8 cellular contexts compared by ENCODE assay signal in genomic region chr3:194204036-194204792, GRCh38.
DNase-seq lines count a peak whose midpoint lies in the region; ATAC-seq, FAIRE-seq and TF ChIP-seq lines count a peak whose summit lies in the region.

No MANE protein-coding gene starts in this region.

- TF ChIP-seq CTCF in keratinocyte (optimal IDR thresholded peaks at IDR 0.05 in 1 of 3, IDR thresholded peaks at IDR 0.05 in 1 of 3, conservative IDR thresholded peaks at IDR 0.05 in 1 of 3; ENCODE audit: extremely low read depth in 1 of 3, insufficient read depth in 2 of 3, low read length in 3 of 3) (no peak), testis (IDR thresholded peaks at IDR 0.05) (no peak)

- peaks cover 6% of the 10 kb centered on the region for H3K27me3 ChIP-seq in keratinocyte (ENCODE audit: control insufficient read depth, extremely low read depth, insufficient read depth, low read length)
- no peaks in the 10 kb centered on the region for H3K27me3 ChIP-seq in testis

- H3K4me3 ChIP-seq in keratinocyte (ENCODE audit: control insufficient read depth in 2 of 3, extremely low read depth in 1 of 3, insufficient read depth in 2 of 3, low read depth in 1 of 3, low read length in 3 of 3), result peak overlapping the region in 2 of 3 experiments; percentile 34 to 40
- peak overlapping the region; percentile 50 to 51 for H3K4me3 ChIP-seq in testis

- peak overlapping the region; percentile 39 for H3K27ac Mint-ChIP-seq in activated T-helper 17 cell treated with anti-CD3 and anti-CD28 coated beads, Interleukin-2, amount 50 U/mL, for 72 hours

- H3K9ac ChIP-seq in ES-I3 (ENCODE audit: low read depth, low read length), result peak overlapping the region; percentile 45
- peak overlapping the region; percentile 1 for H3K9ac ChIP-seq in keratinocyte (ENCODE audit: control insufficient read depth, extremely low read depth, insufficient read depth, low read length)

- intact Hi-C loops in testis (cut with DNase I; ENCODE audit: low total_unique reads), result loop anchor here (5.0 kb wide), 1 partner anchor 493 kb away; no protein-coding TSS in a partner anchor

- peak overlapping the region; percentile 60 for H3K4me2 ChIP-seq in keratinocyte (ENCODE audit: control insufficient read depth, extremely low read depth, insufficient read depth, low read depth, low read length)

- H3K27me3 Mint-ChIP-seq in activated T-helper 17 cell treated with anti-CD3 and anti-CD28 coated beads, Interleukin-2, amount 50 U/mL, for 72 hours, result peaks cover 41% of the 10 kb centered on the region

- no peak for DNase-seq in keratinocyte (ENCODE audit: low read depth, low spot score)
- peak; percentile 27 for DNase-seq in testis
- no peak for DNase-seq in caudate nucleus (lab: John Stamatoyannopoulos, UW)
- DNase-seq in stimulated activated naive CD4-positive, alpha-beta T cell treated with Interleukin-2 at 50 U/mL for 16 hours (lab: John Stamatoyannopoulos, UW), result no peak

- no peaks in the 10 kb centered on the region for H3K9me3 Mint-ChIP-seq in activated T-helper 17 cell treated with anti-CD3 and anti-CD28 coated beads, Interleukin-2, amount 50 U/mL, for 72 hours

- H3K9me3 ChIP-seq in ES-I3 (ENCODE audit: control insufficient read depth, insufficient read depth, low read length), result no peaks in the 10 kb centered on the region
- H3K9me3 ChIP-seq in keratinocyte (ENCODE audit: control insufficient read depth, low read depth, low read length), result no peaks in the 10 kb centered on the region
- no peaks in the 10 kb centered on the region for H3K9me3 ChIP-seq in testis

- no peak for TF ChIP-seq POLR2A in testis (IDR thresholded peaks at IDR 0.05)

- no peak for FAIRE-seq in keratinocyte (lab: Jason Lieb, UNC)

- H3K4me1 ChIP-seq in ES-I3 (ENCODE audit: insufficient read depth, low read length) (peaks cover 11% of the 10 kb centered on the region; the same call in 1 of the 2 replicates), keratinocyte (ENCODE audit: control insufficient read depth, extremely low read depth, insufficient read depth, low read length) (peaks cover 3% of the 10 kb centered on the region), testis (peaks cover 3% of the 10 kb centered on the region)

- no peaks in the 10 kb centered on the region for H3K79me2 ChIP-seq in keratinocyte (ENCODE audit: control insufficient read depth, insufficient read depth, low read length)

- dilution Hi-C loops in keratinocyte (cut with MboI; ENCODE audit: extremely low pct_ligation_motif_present, low sequenced_read_pairs), result no loop called here

- no peaks in the 10 kb centered on the region for H3K9me1 ChIP-seq in keratinocyte (ENCODE audit: control insufficient read depth, extremely low read depth, insufficient read depth, low read length)

- WGBS in testis, 2 donors, result 22 to 29% methylated on average over 45 to 67 of the region's 70 CpGs

- H3K4me3 Mint-ChIP-seq in activated T-helper 17 cell treated with anti-CD3 and anti-CD28 coated beads, Interleukin-2, amount 50 U/mL, for 72 hours, result peak overlapping the region; percentile 75

- H3K36me3 Mint-ChIP-seq in activated T-helper 17 cell treated with anti-CD3 and anti-CD28 coated beads, Interleukin-2, amount 50 U/mL, for 72 hours (ENCODE audit: low read depth), result no peaks in the 10 kb centered on the region

- H3K36me3 ChIP-seq in ES-I3 (ENCODE audit: insufficient read depth, low read length) (no peaks in the 10 kb centered on the region), keratinocyte (ENCODE audit: control insufficient read depth in 2 of 2, extremely low read depth in 1 of 2, insufficient read depth in 2 of 2, low read length in 2 of 2) (no peaks in the 10 kb centered on the region), testis (ENCODE audit: low read depth, missing control alignments) (no peaks in the 10 kb centered on the region)

- H3K27ac ChIP-seq in keratinocyte (ENCODE audit: control insufficient read depth, insufficient read depth, low read length) (no peak overlapping the region), testis (no peak overlapping the region), caudate nucleus (ENCODE audit: low read depth, low read length) (no peak overlapping the region)

- H4K20me1 ChIP-seq in keratinocyte (ENCODE audit: control insufficient read depth, extremely low read depth, insufficient read depth, low read length), result no peaks in the 10 kb centered on the region

- ATAC-seq in HG02759 (IDR thresholded peaks at IDR 0.05; ENCODE audit: unreplicated experiment), result peak; percentile 60
- ATAC-seq in activated T-helper 17 cell treated with anti-CD3 and anti-CD28 coated beads, Interleukin-2, amount 50 U/mL, for 72 hours (replicated peaks), result peak; percentile 62
- no peak for ATAC-seq in HG03039 (IDR thresholded peaks at IDR 0.05; ENCODE audit: unreplicated experiment)

- H3K4me1 Mint-ChIP-seq in activated T-helper 17 cell treated with anti-CD3 and anti-CD28 coated beads, Interleukin-2, amount 50 U/mL, for 72 hours, result no peaks in the 10 kb centered on the region

- H2AFZ ChIP-seq in keratinocyte (ENCODE audit: control insufficient read depth, low read length), result peak overlapping the region; percentile 48
